Comparison of ENCODE assay signal across 11 cellular contexts in genomic region chr9:125561497-125562148, GRCh38.
DNase-seq lines count a peak whose midpoint lies in the region; ATAC-seq lines count a peak whose summit lies in the region.
"Had no signal": no experiment of that assay in that cellular context is flagged by ENCODE, and none has a peak within 500 bp of the region (broad histone marks: within the 10 kb centered on the region; RNA-seq: fewer than 3 reads in every experiment).

No MANE protein-coding gene starts in this region.

- ATAC-seq in GM18868 (IDR thresholded peaks at IDR 0.05; ENCODE audit: unreplicated experiment) = peak; percentile 69
- peak; percentile 47 for ATAC-seq in HG03039 (IDR thresholded peaks at IDR 0.05; ENCODE audit: unreplicated experiment)
- ATAC-seq in HG02798 (IDR thresholded peaks at IDR 0.05; ENCODE audit: poor library complexity, unreplicated experiment) = no peak
- ATAC-seq: upper lobe of right lung had no signal

- H3K4me1 Mint-ChIP-seq in activated T-helper 1 cell treated with anti-CD3 and anti-CD28 coated beads, Interleukin-12 subunit alpha, Interleukin-12 subunit beta, Interleukin-2, Interleukin-4 antibody, amounts not matched to agents 30 ng/mL and 10 ng/mL and 1 ng/mL, durations not matched to agents 14 hours and 24 hours and 36 hours (ENCODE audit: low read depth) = peaks cover 18% of the 10 kb centered on the region

- DNase-seq in DMS79 treated with DMSO at 0.1 percent for 48 hours (lab: John Stamatoyannopoulos, UW) = peak; percentile 48
- no peak for DNase-seq in activated T-helper 1 cell treated with anti-CD3 and anti-CD28 coated beads, Interleukin-12 subunit alpha, Interleukin-12 subunit beta, Interleukin-2, Interleukin-4 antibody, amounts not matched to agents 30 ng/mL and 10 ng/mL and 1 ng/mL, durations not matched to agents 14 hours and 24 hours and 36 hours (ENCODE audit: low spot score)
- no peak for DNase-seq in AG20443 (ENCODE audit: low spot score)
- DNase-seq in occipital lobe (lab: John Stamatoyannopoulos, UW) = no peak
- no peak for DNase-seq in SIG-M5 treated with dmso at 0.1 percent for 504 hours (lab: John Stamatoyannopoulos, UW; ENCODE audit: unreplicated experiment)
- DNase-seq: activated effector memory CD4-positive, alpha-beta T cell treated with anti-CD3 and anti-CD28 coated beads, Interleukin-2, amount 50 U/mL, for 16 hours; NCI-H524 treated with DMSO at 0.1 percent for 48 hours; upper lobe of right lung had no signal

- intact Hi-C loops in activated T-helper 1 cell treated with anti-CD3 and anti-CD28 coated beads, Interleukin-12 subunit alpha, Interleukin-12 subunit beta, Interleukin-2, Interleukin-4 antibody, amounts not matched to agents 30 ng/mL and 10 ng/mL and 1 ng/mL, durations not matched to agents 14 hours and 24 hours and 36 hours (cut with micrococcal nuclease) = no loop called here

- H3K27ac Mint-ChIP-seq in activated T-helper 1 cell treated with anti-CD3 and anti-CD28 coated beads, Interleukin-12 subunit alpha, Interleukin-12 subunit beta, Interleukin-2, Interleukin-4 antibody, amounts not matched to agents 30 ng/mL and 10 ng/mL and 1 ng/mL, durations not matched to agents 14 hours and 24 hours and 36 hours = peak overlapping the region; percentile 2

- H3K9me3 Mint-ChIP-seq in activated T-helper 1 cell treated with anti-CD3 and anti-CD28 coated beads, Interleukin-12 subunit alpha, Interleukin-12 subunit beta, Interleukin-2, Interleukin-4 antibody, amounts not matched to agents 30 ng/mL and 10 ng/mL and 1 ng/mL, durations not matched to agents 14 hours and 24 hours and 36 hours = no peaks in the 10 kb centered on the region

- H3K4me3 Mint-ChIP-seq in activated T-helper 1 cell treated with anti-CD3 and anti-CD28 coated beads, Interleukin-12 subunit alpha, Interleukin-12 subunit beta, Interleukin-2, Interleukin-4 antibody, amounts not matched to agents 30 ng/mL and 10 ng/mL and 1 ng/mL, durations not matched to agents 14 hours and 24 hours and 36 hours = peak overlapping the region; percentile 4

- no peaks in the 10 kb centered on the region for H3K27me3 Mint-ChIP-seq in activated T-helper 1 cell treated with anti-CD3 and anti-CD28 coated beads, Interleukin-12 subunit alpha, Interleukin-12 subunit beta, Interleukin-2, Interleukin-4 antibody, amounts not matched to agents 30 ng/mL and 10 ng/mL and 1 ng/mL, durations not matched to agents 14 hours and 24 hours and 36 hours (ENCODE audit: insufficient read depth)

- H3K36me3 Mint-ChIP-seq in activated T-helper 1 cell treated with anti-CD3 and anti-CD28 coated beads, Interleukin-12 subunit alpha, Interleukin-12 subunit beta, Interleukin-2, Interleukin-4 antibody, amounts not matched to agents 30 ng/mL and 10 ng/mL and 1 ng/mL, durations not matched to agents 14 hours and 24 hours and 36 hours (ENCODE audit: low read depth) = peaks cover 15% of the 10 kb centered on the region
